ENCODE assay signal across 20 cellular contexts in genomic region chr11:83147895-83148294, GRCh38. TPM values are rescaled to one million over a fixed set of nuclear protein-coding genes. Genes with fewer than 3 reads are reported as not detected.
DNase-seq lines count a peak whose midpoint lies in the region; ATAC-seq, FAIRE-seq and TF ChIP-seq lines count a peak whose summit lies in the region.
"Had no signal": no experiment of that assay in that cellular context is flagged by ENCODE, and none has a peak within 500 bp of the region (broad histone marks: within the 10 kb centered on the region; RNA-seq: fewer than 3 reads in every experiment).

No MANE protein-coding gene starts in this region.

- intact Hi-C loops in K562 (cut with micrococcal nuclease), result no loop called here

- DNase-seq in NCI-H2227 treated with DMSO at 0.1 percent for 48 hours (lab: John Stamatoyannopoulos, UW) (peak; percentile 2), NCI-H2227 (lab: John Stamatoyannopoulos, UW; ENCODE audit: unreplicated experiment) (no peak), MG63 (peak; percentile 27), K562 (ENCODE audit: extremely low read depth in 1 of 4, low spot score in 3 of 4) (peak in 1 of 4 experiments; percentile 50), urothelium cell line (ENCODE audit: low spot score) (peak; percentile 23)
- DNase-seq in NK-92 treated with Interleukin-12 subunit alpha and Interleukin-12 subunit beta, amount 100 ng/mL, for 24 hours (lab: John Stamatoyannopoulos, UW), result no peak
- no peak for DNase-seq in activated CD4-positive, alpha-beta T cell treated with anti-CD3 and anti-CD28 coated beads, Interleukin-2, amount 10 ng/mL, durations not matched to agents 7 days and 5 days
- DNase-seq: ACHN; CD4-positive, alpha-beta memory T cell; GF-D8; GOT3; NCI-H1105; NCI-H146; NCI-H2029 treated with DMSO at 0.1 percent for 48 hours; NCI-H524 treated with DMSO at 0.1 percent for 48 hours; NCI-H82; T-helper 1 cell had no signal

- H3K27ac ChIP-seq in K562 (ENCODE audit: extremely low read depth, low read depth, low read length), result no peak overlapping the region
- H3K27ac ChIP-seq: 22Rv1; BLaER1 treated with 17β-estradiol and CSF1 and Interleukin-3, amounts not matched to agents 10 nM and 100 nM had no signal

- peak overlapping the region in 1 of 2 experiments; percentile 21; a peak in 2 of 4 replicates for H3K9ac ChIP-seq in K562 (ENCODE audit: insufficient read depth in 1 of 2, low read depth in 2 of 2, low read length in 2 of 2)
- H3K9ac ChIP-seq: BLaER1 treated with 17β-estradiol and CSF1 and Interleukin-3, amounts not matched to agents 10 nM and 100 nM had no signal

- no peak overlapping the region; the same call in 1 of the 2 replicates for H3K4me2 ChIP-seq in K562 (ENCODE audit: insufficient read depth, low read length)
- H3K4me2 ChIP-seq: BLaER1 treated with 17β-estradiol and CSF1 and Interleukin-3, amounts not matched to agents 10 nM and 100 nM had no signal

- CTCF ChIA-PET in K562 (lab: Yijun Ruan, JAX; ENCODE audit: low intra/inter-chr PET ratio), result no interaction called here
- CTCF ChIA-PET in activated CD4-positive, alpha-beta T cell treated with anti-CD3 and anti-CD28 coated beads, Interleukin-2, amount 10 ng/mL, durations not matched to agents 7 days and 5 days (lab: Charles Lee), result interaction anchor here (1.3 to 1.7 kb wide), 2 partner anchors 9 to 12 kb away, joined by 3 to 4 read pairs; no protein-coding TSS in a partner anchor

- no peak overlapping the region for H3K4me3 Mint-ChIP-seq in activated CD4-positive, alpha-beta T cell treated with anti-CD3 and anti-CD28 coated beads, Interleukin-2, amount 10 ng/mL, durations not matched to agents 7 days and 5 days
- H3K4me3 Mint-ChIP-seq: CD4-positive, alpha-beta memory T cell had no signal

- peak overlapping the region; percentile 79 for H2AFZ ChIP-seq in K562 (ENCODE audit: low read depth, low read length)

- TF ChIP-seq CTCF in K562 (IDR thresholded peaks at IDR 0.05 in 2 of 3, conservative IDR thresholded peaks at IDR 0.05 in 1 of 3; ENCODE audit: insufficient read depth in 2 of 3, low read depth in 1 of 3, low read length in 3 of 3), result no peak

- peak; percentile 35; the same call in 2 of the 3 replicates for ATAC-seq in K562
- no peak for ATAC-seq in GM18867 (IDR thresholded peaks at IDR 0.05; ENCODE audit: unreplicated experiment)

- H3K27me3 ChIP-seq in MG63 (no peaks in the 10 kb centered on the region), K562 (ENCODE audit: control insufficient read depth in 2 of 2, insufficient read depth in 2 of 2, low read length in 2 of 2) (no peaks in the 10 kb centered on the region)
- H3K27me3 ChIP-seq: BLaER1 treated with 17β-estradiol and CSF1 and Interleukin-3, amounts not matched to agents 10 nM and 100 nM had no signal

- H3K4me3 ChIP-seq in MG63 (no peak overlapping the region), K562 (no peak overlapping the region)
- H3K4me3 ChIP-seq: BLaER1 treated with 17β-estradiol and CSF1 and Interleukin-3, amounts not matched to agents 10 nM and 100 nM had no signal

- no peaks in the 10 kb centered on the region for H3K9me3 Mint-ChIP-seq in activated CD4-positive, alpha-beta T cell treated with anti-CD3 and anti-CD28 coated beads, Interleukin-2, amount 10 ng/mL, durations not matched to agents 7 days and 5 days
- H3K9me3 Mint-ChIP-seq: CD4-positive, alpha-beta memory T cell had no signal

- H4K20me1 ChIP-seq in K562 (replicated peaks; ENCODE audit: control insufficient read depth, insufficient read depth, low read length), result no peaks in the 10 kb centered on the region
- H4K20me1 ChIP-seq: BLaER1 treated with 17β-estradiol and CSF1 and Interleukin-3, amounts not matched to agents 10 nM and 100 nM had no signal

- TF ChIP-seq RAD21 in K562 (CRISPR knock-in tag; conservative IDR thresholded peaks at IDR 0.05 in 1 of 2, IDR thresholded peaks at IDR 0.05 in 1 of 2), result no peak

- H3K36me3 Mint-ChIP-seq in activated CD4-positive, alpha-beta T cell treated with anti-CD3 and anti-CD28 coated beads, Interleukin-2, amount 10 ng/mL, durations not matched to agents 7 days and 5 days (ENCODE audit: low read depth), result no peaks in the 10 kb centered on the region
- H3K36me3 Mint-ChIP-seq: CD4-positive, alpha-beta memory T cell had no signal

- no TSS peak for BruUV-seq in K562 (replicated peaks; lab: Mats Ljungman, UMichigan)

- H3K36me3 ChIP-seq in MG63 (no peaks in the 10 kb centered on the region), K562 (ENCODE audit: control insufficient read depth, insufficient read depth, low read length) (no peaks in the 10 kb centered on the region)
- H3K36me3 ChIP-seq: BLaER1 treated with 17β-estradiol and CSF1 and Interleukin-3, amounts not matched to agents 10 nM and 100 nM had no signal

- no peaks in the 10 kb centered on the region for H3K4me1 Mint-ChIP-seq in activated CD4-positive, alpha-beta T cell treated with anti-CD3 and anti-CD28 coated beads, Interleukin-2, amount 10 ng/mL, durations not matched to agents 7 days and 5 days
- H3K4me1 Mint-ChIP-seq: CD4-positive, alpha-beta memory T cell had no signal

- no peak for TF ChIP-seq EP300 in K562 (IDR thresholded peaks at IDR 0.05; ENCODE audit: low read length)

- H3K27ac Mint-ChIP-seq in activated CD4-positive, alpha-beta T cell treated with anti-CD3 and anti-CD28 coated beads, Interleukin-2, amount 10 ng/mL, durations not matched to agents 7 days and 5 days, result no peak overlapping the region
- H3K27ac Mint-ChIP-seq: CD4-positive, alpha-beta memory T cell had no signal

- peaks cover 7 to 23% of the 10 kb centered on the region in 2 experiments; a peak in 4 of 5 replicates for H3K4me1 ChIP-seq in K562 (replicated peaks in 1 of 2; ENCODE audit: control insufficient read depth in 2 of 2, insufficient read depth in 2 of 2, low read length in 2 of 2)

- H3K9me1 ChIP-seq in K562 (ENCODE audit: control insufficient read depth, insufficient read depth, low read length), result no peaks in the 10 kb centered on the region

- H3K9me3 ChIP-seq in MG63 (no peaks in the 10 kb centered on the region), K562 (replicated peaks; ENCODE audit: control insufficient read depth, insufficient read depth, low read depth, low read length) (no peaks in the 10 kb centered on the region)
- H3K9me3 ChIP-seq: BLaER1 treated with 17β-estradiol and CSF1 and Interleukin-3, amounts not matched to agents 10 nM and 100 nM had no signal

- no peak for TF ChIP-seq POLR2A in K562 (conservative IDR thresholded peaks at IDR 0.05)

- 37% methylated on average over 4 of the region's 4 CpGs for WGBS in K562 (ENCODE audit: insufficient coverage, low coverage, missing lambda C conversion rate)

- H3K27me3 Mint-ChIP-seq in activated CD4-positive, alpha-beta T cell treated with anti-CD3 and anti-CD28 coated beads, Interleukin-2, amount 10 ng/mL, durations not matched to agents 7 days and 5 days, result peaks cover 5% of the 10 kb centered on the region

- no peak for FAIRE-seq in K562 (lab: Jason Lieb, UNC)
- FAIRE-seq in urothelium cell line (lab: Jason Lieb, UNC), result no peak

- H3K79me2 ChIP-seq in K562 (ENCODE audit: control insufficient read depth, insufficient read depth, low read length), result no peaks in the 10 kb centered on the region

- in situ Hi-C loops in K562 (cut with MboI), result no loop called here

- POLR2A ChIA-PET in K562 (lab: Yijun Ruan, JAX), result interaction anchor here (0.9 to 1.2 kb wide), 4 partner anchors 8 to 26 kb away, joined by 3 to 4 read pairs (median 3); no protein-coding TSS in a partner anchor
- POLR2A ChIA-PET in activated CD4-positive, alpha-beta T cell treated with anti-CD3 and anti-CD28 coated beads, Interleukin-2, amount 10 ng/mL, durations not matched to agents 7 days and 5 days (lab: Charles Lee), result no interaction called here

RNA-seq across cellular contexts. Expression of gene PCF11, which starts 9.0 kb away (rescaled TPM):
- 18.0 and 48.3 TPM in 2 replicates for total RNA-seq in MG63 (2014; rRNA removed; shearing (Covaris generic); ENCODE audit: low replicate concordance)
- 149 and 246 TPM in 2 replicates for total RNA-seq in K562 (2011; cell fraction: chromatin; rRNA removed; ENCODE audit: low replicate concordance)
- total RNA-seq in K562 (2011; cell fraction: nucleolus; rRNA removed), result 121 and 125 TPM in 2 replicates
- 244 and 270 TPM in 2 replicates for total RNA-seq in K562 (2011; cell fraction: nucleoplasm; rRNA removed)
- total RNA-seq in K562 (2014; rRNA removed), result 37.4 and 42.4 TPM in 2 replicates
- 63.3 and 71.5 TPM in 2 replicates for total RNA-seq in K562 (2014; rRNA removed; fragmentation: Illumina TruSeq; extraction: Trizol)
- 64.1 and 71.8 TPM in 2 replicates for total RNA-seq in K562 (2015; rRNA removed; fragmentation: Illumina TruSeq; extraction: Trizol)
- total RNA-seq in K562 (2021), result 48.6 and 54.4 TPM in 2 replicates
- polyA plus RNA-seq in K562 (2011; rRNA removed), result 91.6 and 104 TPM in 2 replicates
- 41.1 and 92.3 TPM in 2 replicates for polyA plus RNA-seq in K562 (2011; cell fraction: cytosol; rRNA removed)
- polyA plus RNA-seq in K562 (2011; cell fraction: nucleus; rRNA removed), result 249 and 310 TPM in 2 replicates
- 36.3 and 47.3 TPM in 2 replicates for polyA plus RNA-seq in K562 (2012)
- 50.1 and 53.9 TPM in 2 replicates for polyA plus RNA-seq in K562 (2014; fragmentation: Illumina TruSeq; extraction: Trizol)
- 10 to 100 TPM in 1 of 2 experiments, 1 to 10 TPM in 1; 9.3 to 11.3 TPM for polyA plus RNA-seq in K562 (2014; fragmentation: Nextera tagmentation; extraction: Ambion mirVana)
- polyA plus RNA-seq in K562 (2014; rRNA removed), result 77.6 and 78.0 TPM in 2 replicates
- 93.4 and 117 TPM in 2 replicates for polyA minus RNA-seq in K562 (2011; rRNA and poly(A)+ RNA removed)
- 21.8 and 22.7 TPM in 2 replicates for polyA minus RNA-seq in K562 (2011; cell fraction: cytosol; rRNA and poly(A)+ RNA removed)
- 133 and 206 TPM in 2 replicates for polyA minus RNA-seq in K562 (2011; cell fraction: nucleus; rRNA and poly(A)+ RNA removed)
- 10 to 100 TPM; 76.7 to 89.3 TPM for total RNA-seq in activated CD4-positive, alpha-beta T cell treated with anti-CD3 and anti-CD28 coated beads, Interleukin-2, amount 10 ng/mL, durations not matched to agents 7 days and 5 days

RNA-seq across cellular contexts. Expression of gene ANKRD42, which starts 45.6 kb away (rescaled TPM):
- total RNA-seq in MG63 (2014; rRNA removed; shearing (Covaris generic); ENCODE audit: low replicate concordance), result 6.1 and 12.4 TPM in 2 replicates
- total RNA-seq in K562 (2011; cell fraction: chromatin; rRNA removed; ENCODE audit: low replicate concordance), result 3.1 and 7.2 TPM in 2 replicates
- 2.5 and 3.6 TPM in 2 replicates for total RNA-seq in K562 (2011; cell fraction: nucleolus; rRNA removed)
- total RNA-seq in K562 (2011; cell fraction: nucleoplasm; rRNA removed), result 4.7 and 8.2 TPM in 2 replicates
- 6.0 and 7.2 TPM in 2 replicates for total RNA-seq in K562 (2014; rRNA removed)
- 4.2 and 4.3 TPM in 2 replicates for total RNA-seq in K562 (2014; rRNA removed; fragmentation: Illumina TruSeq; extraction: Trizol)
- total RNA-seq in K562 (2015; rRNA removed; fragmentation: Illumina TruSeq; extraction: Trizol), result 4.1 and 6.4 TPM in 2 replicates
- 6.1 and 6.7 TPM in 2 replicates for total RNA-seq in K562 (2021)
- 8.2 and 9.1 TPM in 2 replicates for polyA plus RNA-seq in K562 (2011; rRNA removed)
- 3.1 and 6.0 TPM in 2 replicates for polyA plus RNA-seq in K562 (2011; cell fraction: cytosol; rRNA removed)
- polyA plus RNA-seq in K562 (2011; cell fraction: nucleus; rRNA removed), result 9.4 and 10.3 TPM in 2 replicates
- polyA plus RNA-seq in K562 (2012), result 4.4 and 5.3 TPM in 2 replicates
- polyA plus RNA-seq in K562 (2014; fragmentation: Illumina TruSeq; extraction: Trizol), result 5.3 and 6.6 TPM in 2 replicates
- 1 to 10 TPM; 2.8 to 5.5 TPM for polyA plus RNA-seq in K562 (2014; fragmentation: Nextera tagmentation; extraction: Ambion mirVana)
- polyA plus RNA-seq in K562 (2014; rRNA removed), result 7.0 and 8.8 TPM in 2 replicates
- polyA minus RNA-seq in K562 (2011; rRNA and poly(A)+ RNA removed), result 5.0 and 7.3 TPM in 2 replicates
- 2.3 and 2.7 TPM in 2 replicates for polyA minus RNA-seq in K562 (2011; cell fraction: cytosol; rRNA and poly(A)+ RNA removed)
- 4.6 and 5.7 TPM in 2 replicates for polyA minus RNA-seq in K562 (2011; cell fraction: nucleus; rRNA and poly(A)+ RNA removed)
- total RNA-seq in activated CD4-positive, alpha-beta T cell treated with anti-CD3 and anti-CD28 coated beads, Interleukin-2, amount 10 ng/mL, durations not matched to agents 7 days and 5 days, result 1 to 10 TPM; 1.8 to 2.2 TPM

Comparison
In these comparisons a context has a peak if more than half of its experiments do, and no peak if none do; other contexts are left out.
1. DNase-seq: peak in NCI-H2227 treated with DMSO at 0.1 percent for 48 hours (single experiment), MG63 (single experiment) and urothelium cell line (single experiment); none in NCI-H2227 (single experiment), NK-92 treated with Interleukin-12 subunit alpha and Interleukin-12 subunit beta, amount 100 ng/mL, for 24 hours (single experiment) and activated CD4-positive, alpha-beta T cell treated with anti-CD3 and anti-CD28 coated beads, Interleukin-2, amount 10 ng/mL, durations not matched to agents 7 days and 5 days (single experiment).